In genomic region chr17:57255776-57256681, GRCh38 we compare ENCODE assay signal across 1 cellular context.
TF ChIP-seq lines count a peak whose summit lies in the region.

MSI2 (plus strand) TSS chr17:57256523; CDS start chr17:57256743, 220 bp downstream.

TF ChIP-seq in GM12878, 131 proteins besides CTCF, POLR2A, EP300 and RAD21 (continued from another document and continues in another):
- TF ChIP-seq IRF5 (IDR thresholded peaks at IDR 0.05; ENCODE audit: borderline replicate concordance) = no peak
- no peak for TF ChIP-seq PRDM15 (CRISPR knock-in tag; IDR thresholded peaks at IDR 0.05)
- TF ChIP-seq FOXM1 (IDR thresholded peaks at IDR 0.05; ENCODE audit: low read depth, low read length) = no peak
- TF ChIP-seq SP1 (IDR thresholded peaks at IDR 0.05; ENCODE audit: low read depth, low read length) = no peak
- no peak for TF ChIP-seq YY1 (IDR thresholded peaks at IDR 0.05; ENCODE audit: low read depth, low read length)
- no peak for TF ChIP-seq SUPT20H (IDR thresholded peaks at IDR 0.05; ENCODE audit: borderline replicate concordance, control insufficient read depth, low read depth, low read length)
- 0 out of 2 replicates have a peak, but pooled peaks have one; percentile 54 for TF ChIP-seq GATAD2B (conservative IDR thresholded peaks at IDR 0.05; ENCODE audit: low read depth)
- no peak for TF ChIP-seq SREBF2 (IDR thresholded peaks at IDR 0.05; ENCODE audit: low read length)
- no peak for TF ChIP-seq SMAD1 (IDR thresholded peaks at IDR 0.05; ENCODE audit: low read depth, partially characterized antibody)
- TF ChIP-seq E4F1 (IDR thresholded peaks at IDR 0.05; ENCODE audit: borderline replicate concordance, partially characterized antibody) = no peak
- TF ChIP-seq IKZF2 (IDR thresholded peaks at IDR 0.05) = peak; percentile 49 to 60; a peak in 2 of 4 replicates
- TF ChIP-seq MEF2A (IDR thresholded peaks at IDR 0.05; ENCODE audit: insufficient read depth, low read depth, low read length) = 0 out of 2 replicates have a peak, but pooled peaks have one; percentile 25
- no peak for TF ChIP-seq KLF5 (IDR thresholded peaks at IDR 0.05; ENCODE audit: partially characterized antibody)
- no peak for TF ChIP-seq YBX1 (IDR thresholded peaks at IDR 0.05)
- no peak for TF ChIP-seq ZZZ3 (IDR thresholded peaks at IDR 0.05; ENCODE audit: control insufficient read depth, insufficient read length, low read depth)
- no peak for TF ChIP-seq TBL1XR1 (IDR thresholded peaks at IDR 0.05; ENCODE audit: low read depth, low read length)
- TF ChIP-seq STAT1 (conservative IDR thresholded peaks at IDR 0.05) = no peak
- 0 out of 2 replicates have a peak, but pooled peaks have one; percentile 30 for TF ChIP-seq DPF2 (IDR thresholded peaks at IDR 0.05)
- no peak for TF ChIP-seq POU2F2 (IDR thresholded peaks at IDR 0.05; ENCODE audit: borderline replicate concordance, low read depth, low read length)
- TF ChIP-seq BMI1 (IDR thresholded peaks at IDR 0.05; ENCODE audit: borderline replicate concordance) = no peak
- TF ChIP-seq FOXK2 (IDR thresholded peaks at IDR 0.05) = no peak
- peak; percentile 27; the same call in 1 of the 2 replicates for TF ChIP-seq MTA2 (IDR thresholded peaks at IDR 0.05; ENCODE audit: low read depth)
- no peak for TF ChIP-seq TARDBP (IDR thresholded peaks at IDR 0.05; ENCODE audit: borderline replicate concordance)
- no peak for TF ChIP-seq KDM1A (IDR thresholded peaks at IDR 0.05; ENCODE audit: borderline replicate concordance)
- TF ChIP-seq SKIL (IDR thresholded peaks at IDR 0.05; ENCODE audit: low read depth, poor library complexity, severe bottlenecking) = no peak
- no peak for TF ChIP-seq SMC3 (IDR thresholded peaks at IDR 0.05; ENCODE audit: borderline replicate concordance, low read length)
- TF ChIP-seq NRF1 (conservative IDR thresholded peaks at IDR 0.05; ENCODE audit: low read depth, low read length) = no peak
- TF ChIP-seq E2F4 (IDR thresholded peaks at IDR 0.05; ENCODE audit: low read depth, low read length) = no peak
- 0 out of 2 replicates have a peak, but pooled peaks have one; percentile 16 for TF ChIP-seq NBN (IDR thresholded peaks at IDR 0.05)
- TF ChIP-seq CEBPB (IDR thresholded peaks at IDR 0.05; ENCODE audit: borderline replicate concordance in 1 of 2, low read depth in 2 of 2, low read length in 2 of 2) = no peak
- TF ChIP-seq ESRRA (IDR thresholded peaks at IDR 0.05; ENCODE audit: low read length) = no peak
- TF ChIP-seq BCLAF1 (IDR thresholded peaks at IDR 0.05) = no peak
- TF ChIP-seq NR2C1 (IDR thresholded peaks at IDR 0.05) = no peak
- no peak for TF ChIP-seq NKRF (conservative IDR thresholded peaks at IDR 0.05)
- no peak for TF ChIP-seq RCOR1 (conservative IDR thresholded peaks at IDR 0.05; ENCODE audit: low read depth, low read length)
- TF ChIP-seq REST (IDR thresholded peaks at IDR 0.05; ENCODE audit: low read depth, low read length) = no peak
